In genomic region chr6:97240222-97240621, GRCh38 we compare ENCODE assay signal across 14 cellular contexts. TPM values are rescaled to one million over a fixed set of nuclear protein-coding genes. Genes with fewer than 3 reads are reported as not detected.
A peak's percentile ranks its signal among the peaks of the same experiment; 100 is the strongest.
DNase-seq lines count a peak whose midpoint lies in the region; TF ChIP-seq lines count a peak whose summit lies in the region.
"Had no signal": no experiment of that assay in that cellular context is flagged by ENCODE, and none has a peak within 500 bp of the region (broad histone marks: within the 10 kb centered on the region; RNA-seq: fewer than 3 reads in every experiment).

No MANE protein-coding gene starts in this region.

- no peak overlapping the region for H3K23ac ChIP-seq in mesendoderm (ENCODE audit: low read length)

- H3K4me2 ChIP-seq in fibroblast of lung (ENCODE audit: extremely low read depth, insufficient read depth, low read length) (no peak overlapping the region), mesendoderm (ENCODE audit: low read length) (no peak overlapping the region)

- no peak for TF ChIP-seq POLR2A in suprapubic skin (IDR thresholded peaks at IDR 0.05)

- DNase-seq in 8988T: peak; percentile 15
- DNase-seq in HCEC 1CT: peak; percentile 75
- DNase-seq in SW 1271 (lab: John Stamatoyannopoulos, UW): peak; percentile 12 to 72
- DNase-seq in fibroblast of lung (ENCODE audit: low read depth in 2 of 2): peak; percentile 10 to 71
- no peak for DNase-seq in head of caudate nucleus
- DNase-seq in suprapubic skin (ENCODE audit: low spot score in 2 of 2): no peak
- DNase-seq in GM13976 (ENCODE audit: low spot score): no peak
- DNase-seq in mesendoderm: no peak
- DNase-seq: activated CD8-positive, alpha-beta memory T cell treated with anti-CD3 and anti-CD28 coated beads for 24 hours; activated gamma-delta T cell; caudate nucleus; NCI-H2029; NCI-H774; SIG-M5 had no signal

- TF ChIP-seq CTCF in fibroblast of lung (conservative IDR thresholded peaks at IDR 0.05 in 1 of 2, IDR thresholded peaks at IDR 0.05 in 1 of 2; ENCODE audit: low read depth in 1 of 2, low read length in 2 of 2): no peak
- no peak for TF ChIP-seq CTCF in suprapubic skin (IDR thresholded peaks at IDR 0.05)
- no peak for TF ChIP-seq CTCF in GM13976 (IDR thresholded peaks at IDR 0.05; ENCODE audit: borderline replicate concordance, control extremely low read depth, extremely low read depth, insufficient read depth, missing control alignments)

- H3K18ac ChIP-seq in mesendoderm (ENCODE audit: low read length): no peak overlapping the region

- H3K27me3 ChIP-seq in fibroblast of lung (ENCODE audit: control insufficient read depth, insufficient read depth, low read length) (no peaks in the 10 kb centered on the region), suprapubic skin (no peaks in the 10 kb centered on the region), mesendoderm (ENCODE audit: insufficient read depth, low read length, poor library complexity) (no peaks in the 10 kb centered on the region)

- no peak overlapping the region for H3K4ac ChIP-seq in mesendoderm (ENCODE audit: low read depth, low read length)

- H2AK5ac ChIP-seq in mesendoderm (ENCODE audit: low read length): no peak overlapping the region

- H3K56ac ChIP-seq in mesendoderm (ENCODE audit: low read length): no peak overlapping the region

- in situ Hi-C loops in GM13976 (cut with MboI; ENCODE audit: low sequenced_read_pairs, unreplicated experiment): no loop called here

- no peak overlapping the region for H2BK5ac ChIP-seq in mesendoderm (ENCODE audit: low read length)

- H3K9me3 ChIP-seq in fibroblast of lung (ENCODE audit: control insufficient read depth, insufficient read depth, low read depth, low read length) (no peaks in the 10 kb centered on the region), suprapubic skin (no peaks in the 10 kb centered on the region)

- 99% methylated on average over 2 of the region's 2 CpGs for WGBS in suprapubic skin
- WGBS in mesendoderm (ENCODE audit: extremely low coverage, insufficient coverage, low lambda C conversion rate): no CpG with 5 or more reads among the region's 2 CpGs

- H3K4me3 ChIP-seq in fibroblast of lung (replicated peaks in 1 of 4; ENCODE audit: control extremely low read depth in 1 of 4, insufficient read depth in 1 of 4, low read depth in 3 of 4, low read length in 4 of 4) (no peak overlapping the region), suprapubic skin (no peak overlapping the region), mesendoderm (ENCODE audit: low read length) (no peak overlapping the region)

- H2BK15ac ChIP-seq in mesendoderm (replicated peaks; ENCODE audit: low read depth): no peak overlapping the region

- no peaks in the 10 kb centered on the region for H3K79me2 ChIP-seq in fibroblast of lung (ENCODE audit: control insufficient read depth, insufficient read depth, low read length)
- H3K79me2 ChIP-seq in mesendoderm (ENCODE audit: control insufficient read depth, insufficient read depth, low read length): no peaks in the 10 kb centered on the region

- no peak overlapping the region for H4K8ac ChIP-seq in mesendoderm (ENCODE audit: low read depth, low read length)

- no peaks in the 10 kb centered on the region for H3K36me3 ChIP-seq in fibroblast of lung (ENCODE audit: control insufficient read depth, insufficient read depth, low read length)
- peaks cover 11% of the 10 kb centered on the region for H3K36me3 ChIP-seq in suprapubic skin
- H3K36me3 ChIP-seq in mesendoderm (ENCODE audit: control insufficient read depth, insufficient read depth, low read length): no peaks in the 10 kb centered on the region

- H2AFZ ChIP-seq in fibroblast of lung (ENCODE audit: low read length): no peak overlapping the region

- no peak overlapping the region for H4K5ac ChIP-seq in mesendoderm (ENCODE audit: low read length)

- H3K4me1 ChIP-seq in fibroblast of lung (ENCODE audit: control insufficient read depth, extremely low read depth, insufficient read depth, low read length) (no peaks in the 10 kb centered on the region), suprapubic skin (no peaks in the 10 kb centered on the region), mesendoderm (ENCODE audit: control insufficient read depth, low read depth, low read length) (no peaks in the 10 kb centered on the region)

- H3K9ac ChIP-seq in fibroblast of lung (ENCODE audit: insufficient read depth, low read length) (no peak overlapping the region), mesendoderm (ENCODE audit: low read length) (no peak overlapping the region)

- H4K20me1 ChIP-seq in fibroblast of lung (ENCODE audit: control insufficient read depth, extremely low read depth, insufficient read depth, low read length): no peaks in the 10 kb centered on the region

- no peak for TF ChIP-seq EP300 in suprapubic skin (IDR thresholded peaks at IDR 0.05)

- no peaks in the 10 kb centered on the region for H3K79me1 ChIP-seq in mesendoderm (ENCODE audit: low read length)

- H3K27ac ChIP-seq in fibroblast of lung (ENCODE audit: insufficient read depth, low read length): no peak overlapping the region
- H3K27ac ChIP-seq in suprapubic skin: no peak overlapping the region
- no peak overlapping the region for H3K27ac ChIP-seq in mesendoderm (ENCODE audit: low read depth, low read length)

- H2BK120ac ChIP-seq in mesendoderm (ENCODE audit: low read depth, low read length): no peak overlapping the region

- intact Hi-C loops in head of caudate nucleus (cut with DNase I): no loop called here

RNA-seq across cellular contexts. Expression of gene MMS22L, which starts 42.8 kb away (rescaled TPM):
- total RNA-seq in fibroblast of lung (6.2 and 11.1 TPM in 2 replicates), suprapubic skin (10 to 100 TPM in 2 of 4 donors, 1 to 10 TPM in 2; 7.5 to 15.7 (median 10.0) TPM)
- polyA plus RNA-seq in fibroblast of lung: 9.5 and 14.8 TPM in 2 replicates
- polyA plus RNA-seq in fibroblast of lung (2012): 4.9 and 6.7 TPM in 2 replicates
- 2.4 and 3.4 TPM in 2 replicates for polyA minus RNA-seq in fibroblast of lung (ENCODE audit: low replicate concordance)
- polyA plus RNA-seq in mesendoderm (2013, experiment 1 of 2): 20.7 TPM
- 19.0 TPM for polyA plus RNA-seq in mesendoderm (2013, experiment 2 of 2)

Comparison
In these comparisons a context has a peak if more than half of its experiments do, and no peak if none do; other contexts are left out.
1. DNase-seq: peak in 8988T (single experiment), HCEC 1CT (single experiment), SW 1271 (2 of 2) and fibroblast of lung (2 of 2); none in head of caudate nucleus (0 of 42), suprapubic skin (0 of 2), GM13976 (single experiment) and mesendoderm (single experiment).